Comparison of ENCODE assay signal across 7 cellular contexts in the genomic region with DNA sequence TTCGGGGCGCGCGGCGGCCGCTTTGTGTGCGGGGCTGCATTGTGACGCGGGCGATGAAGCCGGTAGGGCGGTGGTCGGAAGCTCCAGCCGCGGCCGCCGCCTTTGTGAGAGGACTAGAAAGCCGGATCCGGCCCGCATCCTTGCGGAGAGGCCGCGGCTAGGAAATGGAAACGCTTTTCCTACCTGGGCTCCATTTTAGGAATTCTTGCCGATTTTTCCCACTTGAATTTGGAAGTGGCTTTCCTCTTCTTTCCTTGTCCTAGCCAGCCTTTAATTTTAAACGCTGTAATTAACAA. TPM values are rescaled to one million over a fixed set of nuclear protein-coding genes. Genes with fewer than 3 reads are reported as not detected.
DNase-seq lines count a peak whose midpoint lies in the region; ATAC-seq and TF ChIP-seq lines count a peak whose summit lies in the region.

No MANE protein-coding gene starts in this region.

- H3K79me1 ChIP-seq in H9 (ENCODE audit: insufficient read depth, low read depth, low read length, poor library complexity, severe bottlenecking): no peaks in the 10 kb centered on the region

- H3K4me2 ChIP-seq in H9 (ENCODE audit: insufficient read depth, insufficient read length, low read length): peak overlapping the region; percentile 82

- no peaks in the 10 kb centered on the region for H4K20me1 ChIP-seq in H9 (ENCODE audit: control insufficient read depth, insufficient read depth, insufficient read length)

- TF ChIP-seq CTCF in H9 (conservative IDR thresholded peaks at IDR 0.05): no peak
- no peak for TF ChIP-seq CTCF in foreskin keratinocyte (conservative IDR thresholded peaks at IDR 0.05)

- H3K4me3 Mint-ChIP-seq in H9: peak overlapping the region; percentile 87 to 97

- peaks cover 25 to 34% (median 28%) of the 10 kb centered on the region in 3 experiments for H3K36me3 Mint-ChIP-seq in H9 (ENCODE audit: insufficient read depth in 1 of 3, low read depth in 3 of 3)

- H2BK5ac ChIP-seq in H9 (ENCODE audit: insufficient read length, low read length): no peak overlapping the region

- no peak overlapping the region for H2AK5ac ChIP-seq in H9 (ENCODE audit: insufficient read length, low read length)

- peak overlapping the region; percentile 95 to 99 (median 97); a peak in 6 of 7 replicates for H3K27ac Mint-ChIP-seq in H9

- H3K56ac ChIP-seq in H9 (ENCODE audit: insufficient read length, low read depth, low read length): peak overlapping the region; percentile 96

- peak overlapping the region; percentile 23 for H4K91ac ChIP-seq in H9 (ENCODE audit: insufficient read length, low read depth, low read length)

- peaks cover 11% of the 10 kb centered on the region; the same call in 1 of the 2 replicates for H3K79me2 ChIP-seq in H9 (ENCODE audit: insufficient read depth, low read length)

- no peaks in the 10 kb centered on the region for H3K23me2 ChIP-seq in H9 (ENCODE audit: insufficient read length, low read depth, low read length, poor library complexity, severe bottlenecking)

- no peak overlapping the region for H2BK15ac ChIP-seq in H9 (ENCODE audit: low read depth, low read length)

- H2AFZ ChIP-seq in H9 (ENCODE audit: low read length): no peak overlapping the region

- H3K4me1 ChIP-seq in H9 (ENCODE audit: insufficient read depth, low read length) (peaks cover 2% of the 10 kb centered on the region; the same call in 1 of the 2 replicates), foreskin keratinocyte (no peaks in the 10 kb centered on the region)

- H3T11ph ChIP-seq in H9 (ENCODE audit: low read length): no peak overlapping the region

- no CpG with 5 or more reads among the region's 26 CpGs for WGBS in H9 (ENCODE audit: extremely low coverage, insufficient read length, low lambda C conversion rate)

- no peaks in the 10 kb centered on the region; the same call in 1 of the 2 replicates for H3K27me3 Mint-ChIP-seq in H9 (ENCODE audit: low read depth)

- peak overlapping the region; percentile 98 for H3K14ac ChIP-seq in H9 (ENCODE audit: insufficient read depth, low read length)

- no peak overlapping the region for H2BK12ac ChIP-seq in H9 (ENCODE audit: insufficient read length, low read depth, low read length)

- no peak overlapping the region for H2BK20ac ChIP-seq in H9 (ENCODE audit: low read depth, low read length, poor library complexity, severe bottlenecking)

- H3K9me3 Mint-ChIP-seq in H9: peaks cover 73 to 79% of the 10 kb centered on the region in 2 experiments

- no peak for DNase-seq in H9
- peak; percentile 43 for DNase-seq in SW480 (ENCODE audit: low spot score)
- DNase-seq in foreskin keratinocyte: no peak
- peak; percentile 69 for DNase-seq in retina
- DNase-seq in activated CD8-positive, alpha-beta memory T cell treated with anti-CD3 and anti-CD28 coated beads, Interleukin-2, amount 50 U/mL, for 48 hours: no peak
- DNase-seq in DMS53 (lab: John Stamatoyannopoulos, UW): no peak

- no peak overlapping the region for H2BK120ac ChIP-seq in H9 (ENCODE audit: low read depth, low read length, poor library complexity, severe bottlenecking)

- H3K9me3 ChIP-seq in H9 (ENCODE audit: control insufficient read depth, low read depth, low read length): no peaks in the 10 kb centered on the region

- H3K27me3 ChIP-seq in H9 (ENCODE audit: insufficient read depth, low read length): no peaks in the 10 kb centered on the region
- H3K27me3 ChIP-seq in foreskin keratinocyte: no peaks in the 10 kb centered on the region

- H3K4me1 Mint-ChIP-seq in H9: peaks cover 39 to 50% of the 10 kb centered on the region in 2 experiments

- peak overlapping the region; percentile 31 for H4K5ac ChIP-seq in H9 (ENCODE audit: insufficient read length, low read depth, low read length)

- H3K27ac ChIP-seq in H9 (ENCODE audit: insufficient read length, low read depth, low read length): peak overlapping the region; percentile 75
- peak overlapping the region; percentile 95 for H3K27ac ChIP-seq in foreskin keratinocyte

- ATAC-seq in foreskin keratinocyte: no peak
- ATAC-seq in GM18861 (IDR thresholded peaks at IDR 0.05; ENCODE audit: unreplicated experiment): no peak

- H4K8ac ChIP-seq in H9 (replicated peaks; ENCODE audit: insufficient read length, low read depth, low read length): peak overlapping the region; percentile 32

- H3K23ac ChIP-seq in H9 (ENCODE audit: insufficient read length, low read depth, low read length): no peak overlapping the region

- peak overlapping the region; percentile 90 for H3K18ac ChIP-seq in H9 (ENCODE audit: insufficient read length, low read depth, low read length)

- H3K9ac ChIP-seq in H9 (ENCODE audit: extremely low read depth, insufficient read length, low read length): peak overlapping the region; percentile 100

- peak overlapping the region; percentile 12; the same call in 1 of the 2 replicates for H3K4ac ChIP-seq in H9 (ENCODE audit: low read depth, low read length)

RNA-seq across cellular contexts. Expression of gene TMSB4X, which starts 0.7 kb away (rescaled TPM):
- total RNA-seq in H9 (2021): 2,733 and 2,818 TPM in 2 replicates
- 1,702 and 2,721 TPM in 2 replicates for total RNA-seq in foreskin keratinocyte
- polyA plus RNA-seq in foreskin keratinocyte: 2,710 and 4,192 TPM in 2 replicates

Comparison
In these comparisons a context has a peak if more than half of its experiments do, and no peak if none do; other contexts are left out.
1. DNase-seq: peak in SW480 (single experiment) and retina (single experiment); none in H9 (single experiment), foreskin keratinocyte (0 of 2), activated CD8-positive, alpha-beta memory T cell treated with anti-CD3 and anti-CD28 coated beads, Interleukin-2, amount 50 U/mL, for 48 hours (single experiment) and DMS53 (single experiment).